24 cellular contexts compared by ENCODE assay signal in genomic region chr1:8992936-8993687, GRCh38. TPM values are rescaled to one million over a fixed set of nuclear protein-coding genes. Genes with fewer than 3 reads are reported as not detected.
A peak's percentile ranks its signal among the peaks of the same experiment; 100 is the strongest.
DNase-seq lines count a peak whose midpoint lies in the region; TF ChIP-seq lines count a peak whose summit lies in the region.
"Had no signal": no experiment of that assay in that cellular context is flagged by ENCODE, and none has a peak within 500 bp of the region (broad histone marks: within the 10 kb centered on the region; RNA-seq: fewer than 3 reads in every experiment).

No MANE protein-coding gene starts in this region.

- no peak overlapping the region for H3K9ac ChIP-seq in smooth muscle cell (ENCODE audit: low read depth)

- BruUV-seq in MCF 10A (replicated peaks; lab: Mats Ljungman, UMichigan), result no TSS peak
- BruUV-seq in OCI-LY7 (replicated peaks; lab: Mats Ljungman, UMichigan), result no TSS peak

- H2AFZ ChIP-seq in OCI-LY7 (ENCODE audit: low read length) (no peak overlapping the region), smooth muscle cell (ENCODE audit: low read depth) (no peak overlapping the region)

- no peaks in the 10 kb centered on the region for H3F3A ChIP-seq in smooth muscle cell (ENCODE audit: low read depth)

- H3K27me3 ChIP-seq in breast epithelium (no peaks in the 10 kb centered on the region), smooth muscle cell (ENCODE audit: low read depth) (no peaks in the 10 kb centered on the region), transverse colon (no peaks in the 10 kb centered on the region)

- no peaks in the 10 kb centered on the region for H4K20me1 ChIP-seq in OCI-LY7 (ENCODE audit: insufficient read depth, low read length)
- H4K20me1 ChIP-seq in smooth muscle cell (ENCODE audit: low read depth), result no peaks in the 10 kb centered on the region

- H3K27ac ChIP-seq in breast epithelium (no peak overlapping the region), OCI-LY7 (ENCODE audit: low read depth, low read length, poor library complexity, severe bottlenecking) (no peak overlapping the region), smooth muscle cell (ENCODE audit: low read depth) (no peak overlapping the region), transverse colon (no peak overlapping the region)
- H3K27ac ChIP-seq: RWPE1 had no signal

- H3K4me1 ChIP-seq in breast epithelium (no peaks in the 10 kb centered on the region), OCI-LY7 (ENCODE audit: insufficient read depth, low read length, poor library complexity, severe bottlenecking) (peaks cover 6% of the 10 kb centered on the region), smooth muscle cell (ENCODE audit: low read depth) (no peaks in the 10 kb centered on the region), transverse colon (no peaks in the 10 kb centered on the region)

- H3K4me3 ChIP-seq in breast epithelium, result no peak overlapping the region
- H3K4me3 ChIP-seq in OCI-LY7 (ENCODE audit: low read depth, low read length, poor library complexity, severe bottlenecking), result no peak overlapping the region
- H3K4me3 ChIP-seq in fibroblast of mammary gland (ENCODE audit: control insufficient read depth, low read depth, low read length), result no peak overlapping the region
- H3K4me3 ChIP-seq in smooth muscle cell, result no peak overlapping the region
- H3K4me3 ChIP-seq in transverse colon, result no peak overlapping the region

- TF ChIP-seq EP300 in transverse colon (IDR thresholded peaks at IDR 0.05; ENCODE audit: low read depth), result no peak

- no peaks in the 10 kb centered on the region for H3K36me3 Mint-ChIP-seq in MCF 10A (ENCODE audit: insufficient read depth, unreplicated experiment)

- intact Hi-C loops in MCF 10A (cut with micrococcal nuclease), result no loop called here
- intact Hi-C loops in breast epithelium (cut with DNase I; ENCODE audit: low total_unique reads), result no loop called here
- intact Hi-C loops in OCI-LY7 (cut with micrococcal nuclease; ENCODE audit: unreplicated experiment), result no loop called here
- intact Hi-C loops in transverse colon (cut with DNase I; ENCODE audit: low total_unique reads), result no loop called here

- CTCF ChIA-PET in MCF 10A (lab: Yijun Ruan, JAX) (interaction anchor here (0.6 to 1.5 kb wide), 5 partner anchors 12 to 149 kb away, joined by 3 to 6 read pairs (median 5); no protein-coding TSS in a partner anchor), OCI-LY7 (lab: Charles Lee; ENCODE audit: unreplicated experiment) (no interaction called here)

- H3K9me3 ChIP-seq in breast epithelium (no peaks in the 10 kb centered on the region), OCI-LY7 (ENCODE audit: low read length) (no peaks in the 10 kb centered on the region), smooth muscle cell (replicated peaks; ENCODE audit: low read depth) (no peaks in the 10 kb centered on the region), transverse colon (no peaks in the 10 kb centered on the region)

- TF ChIP-seq POLR2A in breast epithelium (IDR thresholded peaks at IDR 0.05) (no peak), transverse colon (IDR thresholded peaks at IDR 0.05) (no peak)

- H3K9me3 Mint-ChIP-seq in MCF 10A (ENCODE audit: unreplicated experiment), result no peaks in the 10 kb centered on the region

- H3K4me3 Mint-ChIP-seq in MCF 10A (ENCODE audit: unreplicated experiment), result no peak overlapping the region
- H3K4me3 Mint-ChIP-seq: activated T-cell treated with anti-CD3 and anti-CD28 coated beads, Interleukin-2, amount 50 U/mL, for 72 hours had no signal

- H3K4me2 ChIP-seq in OCI-LY7 (ENCODE audit: low read length), result no peak overlapping the region
- no peak overlapping the region for H3K4me2 ChIP-seq in smooth muscle cell

- 96% methylated on average over 8 of the region's 8 CpGs for WGBS in smooth muscle cell (ENCODE audit: low lambda C conversion rate)
- WGBS in transverse colon (ENCODE audit: low coverage in 1 of 2), 2 donors, result 83 to 92% methylated on average over 5 to 8 of the region's 8 CpGs

- POLR2A ChIA-PET in MCF 10A (lab: Yijun Ruan, JAX) (interaction anchor here (0.7 kb wide), 1 partner anchor 56 kb away, joined by 3 read pairs; no protein-coding TSS in a partner anchor), OCI-LY7 (lab: Charles Lee) (no interaction called here)

- in situ Hi-C loops in transverse colon (cut with MboI; ENCODE audit: low pct_ligation_motif_present in 1 of 4, low pct_unique_long_range_greater_than_20kb in 1 of 4, low sequenced_read_pairs in 3 of 4), result loop anchor here in 1 of 4 donors (10.0 kb wide), 1 partner anchor 78 kb away; no protein-coding TSS in a partner anchor

- no peak overlapping the region for H3K27ac Mint-ChIP-seq in MCF 10A (ENCODE audit: low read depth, unreplicated experiment)
- H3K27ac Mint-ChIP-seq: activated T-cell treated with anti-CD3 and anti-CD28 coated beads, Interleukin-2, amount 50 U/mL, for 72 hours had no signal

- H3K79me2 ChIP-seq in OCI-LY7 (ENCODE audit: insufficient read depth, low read depth, low read length) (no peaks in the 10 kb centered on the region), smooth muscle cell (ENCODE audit: low read depth) (no peaks in the 10 kb centered on the region)

- no peaks in the 10 kb centered on the region for H3K4me1 Mint-ChIP-seq in MCF 10A (ENCODE audit: insufficient read depth, unreplicated experiment)

- H3K9me2 ChIP-seq in OCI-LY7 (ENCODE audit: insufficient read depth, low read length), result no peaks in the 10 kb centered on the region

- peak; percentile 14 for TF ChIP-seq CTCF in MCF 10A (IDR thresholded peaks at IDR 0.05; ENCODE audit: unreplicated experiment)
- TF ChIP-seq CTCF in breast epithelium (IDR thresholded peaks at IDR 0.05), result no peak
- 0 out of 2 replicates have a peak, but pooled peaks have one; percentile 47 for TF ChIP-seq CTCF in OCI-LY7 (conservative IDR thresholded peaks at IDR 0.05; ENCODE audit: low read length)
- peak; percentile 39 for TF ChIP-seq CTCF in fibroblast of mammary gland (conservative IDR thresholded peaks at IDR 0.05; ENCODE audit: control insufficient read depth, insufficient read depth, low read depth, low read length)
- peak; percentile 17 for TF ChIP-seq CTCF in smooth muscle cell (IDR thresholded peaks at IDR 0.05; ENCODE audit: borderline replicate concordance, insufficient read depth, poor library complexity, severe bottlenecking)
- no peak for TF ChIP-seq CTCF in transverse colon (IDR thresholded peaks at IDR 0.05)

- DNase-seq in MCF 10A (ENCODE audit: unreplicated experiment), result no peak
- no peak for DNase-seq in breast epithelium (ENCODE audit: low spot score in 2 of 2)
- DNase-seq in OCI-LY7 (ENCODE audit: low spot score), result no peak
- DNase-seq in fibroblast of mammary gland (ENCODE audit: low read depth), result no peak
- DNase-seq in smooth muscle cell (lab: John Stamatoyannopoulos, UW; ENCODE audit: unreplicated experiment), result no peak
- no peak for DNase-seq in effector CD4-positive, alpha-beta T cell
- no peak for DNase-seq in NCI-H446 treated with DMSO at 0.1 percent for 48 hours (lab: John Stamatoyannopoulos, UW)
- no peak for DNase-seq in transverse colon
- DNase-seq: activated CD4-positive, alpha-beta T cell treated with anti-CD3 and anti-CD28 coated beads, Interleukin-2, amount 50 U/mL, for 48 hours; activated T-cell treated with anti-CD3 and anti-CD28 coated beads, Interleukin-2, amount 50 U/mL, for 72 hours; effector CD8-positive, alpha-beta T cell; EL; Kasumi-1; NCI-H1694; NCI-H226; stimulated activated CD4-positive, alpha-beta T cell treated with anti-CD3 and anti-CD28 coated beads, Interleukin-4, amount 100 ng/mL, for 1 hour; SW 1271 had no signal

- no peaks in the 10 kb centered on the region for H3K36me3 ChIP-seq in breast epithelium
- H3K36me3 ChIP-seq in OCI-LY7 (ENCODE audit: insufficient read depth, low read length), result no peaks in the 10 kb centered on the region
- H3K36me3 ChIP-seq in smooth muscle cell (ENCODE audit: low read depth), result no peaks in the 10 kb centered on the region
- no peaks in the 10 kb centered on the region for H3K36me3 ChIP-seq in transverse colon

- H3K27me3 Mint-ChIP-seq in MCF 10A (ENCODE audit: insufficient read depth, unreplicated experiment), result no peaks in the 10 kb centered on the region

RNA-seq across cellular contexts. Expression of gene SLC2A7, which starts 33.1 kb away (rescaled TPM):
- total RNA-seq in MCF 10A (2022) (not detected in 2 replicates), breast epithelium (not detected), OCI-LY7 (2022) (not detected in 2 replicates), smooth muscle cell (not detected in 2 replicates), transverse colon (not detected)
- total RNA-seq in OCI-LY7 (2014; rRNA removed; shearing (Covaris generic)), result 0.15 TPM in 1 of 2 replicates, not detected in the other
- not detected in 2 replicates for polyA plus RNA-seq in smooth muscle cell
- total RNA-seq: cardiac septum, frontal cortex, H4, left lobe of liver, mucosa of gallbladder, sciatic nerve had no signal

RNA-seq across cellular contexts. Expression of gene CA6, which starts 47.4 kb away (rescaled TPM):
- total RNA-seq in MCF 10A (2022) (not detected in 2 replicates), breast epithelium (not detected), OCI-LY7 (2022) (not detected in 2 replicates), smooth muscle cell (not detected in 2 replicates), transverse colon (not detected)
- not detected in 2 replicates for total RNA-seq in OCI-LY7 (2014; rRNA removed; shearing (Covaris generic))
- polyA plus RNA-seq in smooth muscle cell, result not detected in 2 replicates
- total RNA-seq: cardiac septum, frontal cortex, H4, left lobe of liver, mucosa of gallbladder, sciatic nerve had no signal

Comparison
In these comparisons a context has a peak if more than half of its experiments do, and no peak if none do; other contexts are left out.
1. CTCF ChIP-seq: peak in MCF 10A (single experiment), OCI-LY7 (single experiment), fibroblast of mammary gland (single experiment) and smooth muscle cell (single experiment); none in breast epithelium (0 of 3) and transverse colon (0 of 5).